Comparison of ENCODE assay signal across 1 cellular context in the genomic region with DNA sequence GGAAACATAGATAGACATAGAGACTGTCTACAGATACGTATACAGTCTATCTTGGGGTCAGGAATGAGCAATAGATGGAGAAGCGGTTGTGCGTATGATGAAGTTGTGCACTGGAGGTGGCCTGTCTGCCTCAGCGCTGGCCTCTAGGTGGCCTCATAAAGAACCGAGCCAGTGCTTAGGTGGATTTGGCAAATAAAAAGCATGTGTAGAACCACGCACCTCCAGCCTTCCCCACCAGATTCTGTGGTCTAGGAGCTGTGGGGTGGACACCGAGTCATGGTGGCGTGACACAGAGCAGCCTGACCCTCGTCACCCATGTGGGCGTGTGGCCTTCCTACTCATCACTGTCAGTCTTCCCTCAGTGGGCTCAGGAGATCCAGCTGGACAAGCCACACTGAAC.
A peak's percentile ranks its signal among the peaks of the same experiment; 100 is the strongest.
TF ChIP-seq lines count a peak whose summit lies in the region.

No MANE protein-coding gene starts in this region.

TF ChIP-seq in HepG2, 621 proteins besides CTCF, POLR2A, EP300 and RAD21 (continued from another document):
- TF ChIP-seq, protein P1, sequence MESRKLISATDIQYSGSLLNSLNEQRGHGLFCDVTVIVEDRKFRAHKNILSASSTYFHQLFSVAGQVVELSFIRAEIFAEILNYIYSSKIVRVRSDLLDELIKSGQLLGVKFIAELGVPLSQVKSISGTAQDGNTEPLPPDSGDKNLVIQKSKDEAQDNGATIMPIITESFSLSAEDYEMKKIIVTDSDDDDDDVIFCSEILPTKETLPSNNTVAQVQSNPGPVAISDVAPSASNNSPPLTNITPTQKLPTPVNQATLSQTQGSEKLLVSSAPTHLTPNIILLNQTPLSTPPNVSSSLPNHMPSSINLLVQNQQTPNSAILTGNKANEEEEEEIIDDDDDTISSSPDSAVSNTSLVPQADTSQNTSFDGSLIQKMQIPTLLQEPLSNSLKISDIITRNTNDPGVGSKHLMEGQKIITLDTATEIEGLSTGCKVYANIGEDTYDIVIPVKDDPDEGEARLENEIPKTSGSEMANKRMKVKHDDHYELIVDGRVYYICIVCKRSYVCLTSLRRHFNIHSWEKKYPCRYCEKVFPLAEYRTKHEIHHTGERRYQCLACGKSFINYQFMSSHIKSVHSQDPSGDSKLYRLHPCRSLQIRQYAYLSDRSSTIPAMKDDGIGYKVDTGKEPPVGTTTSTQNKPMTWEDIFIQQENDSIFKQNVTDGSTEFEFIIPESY (CRISPR knock-in tag; IDR thresholded peaks at IDR 0.05), result peak; percentile 19; the same call in 1 of the 2 replicates
- TF ChIP-seq, protein P2, sequence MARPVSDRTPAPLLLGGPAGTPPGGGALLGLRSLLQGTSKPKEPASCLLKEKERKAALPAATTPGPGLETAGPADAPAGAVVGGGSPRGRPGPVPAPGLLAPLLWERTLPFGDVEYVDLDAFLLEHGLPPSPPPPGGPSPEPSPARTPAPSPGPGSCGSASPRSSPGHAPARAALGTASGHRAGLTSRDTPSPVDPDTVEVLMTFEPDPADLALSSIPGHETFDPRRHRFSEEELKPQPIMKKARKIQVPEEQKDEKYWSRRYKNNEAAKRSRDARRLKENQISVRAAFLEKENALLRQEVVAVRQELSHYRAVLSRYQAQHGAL (CRISPR knock-in tag; IDR thresholded peaks at IDR 0.05; ENCODE audit: not compliant biosample characterization), result no peak
- TF ChIP-seq, protein P3, sequence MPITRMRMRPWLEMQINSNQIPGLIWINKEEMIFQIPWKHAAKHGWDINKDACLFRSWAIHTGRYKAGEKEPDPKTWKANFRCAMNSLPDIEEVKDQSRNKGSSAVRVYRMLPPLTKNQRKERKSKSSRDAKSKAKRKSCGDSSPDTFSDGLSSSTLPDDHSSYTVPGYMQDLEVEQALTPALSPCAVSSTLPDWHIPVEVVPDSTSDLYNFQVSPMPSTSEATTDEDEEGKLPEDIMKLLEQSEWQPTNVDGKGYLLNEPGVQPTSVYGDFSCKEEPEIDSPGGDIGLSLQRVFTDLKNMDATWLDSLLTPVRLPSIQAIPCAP (CRISPR knock-in tag; IDR thresholded peaks at IDR 0.05; ENCODE audit: low read depth), result no peak
- TF ChIP-seq ZNF703 (CRISPR knock-in tag; IDR thresholded peaks at IDR 0.05; ENCODE audit: borderline replicate concordance) (no peak), RBM22 (optimal IDR thresholded peaks at IDR 0.05; ENCODE audit: low read length) (peak; percentile 65)
